Comparison of ENCODE assay signal across 22 cellular contexts in the genomic region with DNA sequence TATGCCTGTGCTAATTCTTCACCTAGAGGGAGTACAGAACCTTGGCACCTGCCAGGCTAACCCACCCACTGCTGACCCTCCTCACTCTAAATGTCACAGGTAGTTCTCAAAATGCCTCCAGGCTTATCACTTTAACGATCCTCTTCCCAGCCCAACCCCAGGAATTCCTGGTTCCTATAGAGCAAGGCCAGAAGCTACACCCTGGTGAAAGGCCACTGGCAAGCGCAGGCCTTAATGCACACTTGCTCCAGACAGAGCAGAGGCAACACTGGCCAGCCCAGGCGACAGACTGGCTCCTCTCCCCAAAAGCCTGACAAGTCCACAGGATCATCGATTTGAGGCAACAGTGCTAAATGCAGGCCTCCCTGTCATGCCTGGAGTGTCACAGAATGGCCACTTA. TPM values are rescaled to one million over a fixed set of nuclear protein-coding genes. Genes with fewer than 3 reads are reported as not detected.
DNase-seq lines count a peak whose midpoint lies in the region; ATAC-seq and TF ChIP-seq lines count a peak whose summit lies in the region.
"Had no signal": no experiment of that assay in that cellular context is flagged by ENCODE, and none has a peak within 500 bp of the region (broad histone marks: within the 10 kb centered on the region; RNA-seq: fewer than 3 reads in every experiment).

No MANE protein-coding gene starts in this region.

- H3K27ac ChIP-seq in right cardiac atrium (ENCODE audit: low read length) = peak overlapping the region; percentile 3
- peak overlapping the region; percentile 7 for H3K27ac ChIP-seq in effector memory CD4-positive, alpha-beta T cell (ENCODE audit: insufficient read depth, low read length, poor library complexity, severe bottlenecking)
- H3K27ac ChIP-seq: ascending aorta, epithelial cell of prostate, lower lobe of right lung, prostate gland had no signal

- H3K27me3 Mint-ChIP-seq in type B pancreatic cell = no peaks in the 10 kb centered on the region
- H3K27me3 Mint-ChIP-seq: activated CD4-positive, alpha-beta T cell treated with anti-CD3 and anti-CD28 coated beads for 36 hours; activated naive CD8-positive, alpha-beta T cell treated with anti-CD3 and anti-CD28 coated beads, Interleukin-2, amount 10 ng/mL, durations not matched to agents 7 days and 5 days; CD4-positive, alpha-beta memory T cell; stimulated activated naive CD8-positive, alpha-beta T cell treated with anti-CD3 and anti-CD28 coated beads, Interleukin-15, Interleukin-2, amounts not matched to agents 100 ng/mL and 50 ng/mL, for 24 hours had no signal

- no peaks in the 10 kb centered on the region for H3K9me3 ChIP-seq in right cardiac atrium (ENCODE audit: control insufficient read depth, low read length)
- H3K9me3 ChIP-seq in effector memory CD4-positive, alpha-beta T cell (ENCODE audit: control insufficient read depth, low read length) = no peaks in the 10 kb centered on the region
- H3K9me3 ChIP-seq in mucosa of descending colon = no peaks in the 10 kb centered on the region
- H3K9me3 ChIP-seq: ascending aorta, lower lobe of right lung, prostate gland had no signal

- DNase-seq in right cardiac atrium (no peak), left cardiac atrium (no peak), mucosa of descending colon (peak in 2 of 3 donors; percentile 67 to 72), type B pancreatic cell (ENCODE audit: extremely low spot score, unreplicated experiment) (no peak), SIG-M5 treated with dmso at 0.1 percent for 504 hours (lab: John Stamatoyannopoulos, UW; ENCODE audit: unreplicated experiment) (no peak), posterior vena cava (ENCODE audit: low spot score) (no peak), posterior cingulate gyrus (no peak)
- DNase-seq in effector memory CD4-positive, alpha-beta T cell = no peak
- DNase-seq: activated CD4-positive, alpha-beta T cell treated with anti-CD3 and anti-CD28 coated beads for 36 hours; activated CD8-positive, alpha-beta T cell treated with anti-CD3 and anti-CD28 coated beads, Interleukin-2, amount 10 ng/mL, durations not matched to agents 7 days and 5 days; activated effector memory CD4-positive, alpha-beta T cell treated with Interleukin-2 at 50 U/mL for 16 hours; activated naive CD8-positive, alpha-beta T cell treated with anti-CD3 and anti-CD28 coated beads, Interleukin-2, amount 10 ng/mL, durations not matched to agents 7 days and 5 days; CD4-positive, alpha-beta memory T cell; central memory CD4-positive, alpha-beta T cell; DMS 273 treated with DMSO at 0.1 percent for 48 hours; H9; lower lobe of right lung; NCI-H2107 had no signal

- H3K4me3 Mint-ChIP-seq in type B pancreatic cell = no peak overlapping the region
- H3K4me3 Mint-ChIP-seq: activated CD4-positive, alpha-beta T cell treated with anti-CD3 and anti-CD28 coated beads for 36 hours; activated CD8-positive, alpha-beta T cell treated with anti-CD3 and anti-CD28 coated beads, Interleukin-2, amount 10 ng/mL, durations not matched to agents 7 days and 5 days; activated naive CD8-positive, alpha-beta T cell treated with anti-CD3 and anti-CD28 coated beads, Interleukin-2, amount 10 ng/mL, durations not matched to agents 7 days and 5 days; CD4-positive, alpha-beta memory T cell; H9; stimulated activated naive CD8-positive, alpha-beta T cell treated with anti-CD3 and anti-CD28 coated beads, Interleukin-15, Interleukin-2, amounts not matched to agents 100 ng/mL and 50 ng/mL, for 24 hours had no signal

- peaks cover 4% of the 10 kb centered on the region for H3K36me3 Mint-ChIP-seq in type B pancreatic cell

- H3K36me3 ChIP-seq in effector memory CD4-positive, alpha-beta T cell (ENCODE audit: control insufficient read depth, insufficient read depth, low read length) = no peaks in the 10 kb centered on the region
- H3K36me3 ChIP-seq in mucosa of descending colon (ENCODE audit: low read depth) = no peaks in the 10 kb centered on the region
- H3K36me3 ChIP-seq: ascending aorta, lower lobe of right lung, prostate gland had no signal

- no peaks in the 10 kb centered on the region for H3K9me3 Mint-ChIP-seq in type B pancreatic cell
- H3K9me3 Mint-ChIP-seq: CD4-positive, alpha-beta memory T cell; stimulated activated naive CD8-positive, alpha-beta T cell treated with anti-CD3 and anti-CD28 coated beads, Interleukin-15, Interleukin-2, amounts not matched to agents 100 ng/mL and 50 ng/mL, for 24 hours had no signal

- 54% methylated on average over 4 of the region's 4 CpGs for whole genome bisulfite sequencing in right cardiac atrium

- TF ChIP-seq CTCF in mucosa of descending colon (IDR thresholded peaks at IDR 0.05) (no peak), type B pancreatic cell (conservative IDR thresholded peaks at IDR 0.05) (no peak)

- intact Hi-C loops in right cardiac atrium (cut with DNase I) (no loop called here), left cardiac atrium (cut with DNase I) (no loop called here), mucosa of descending colon (cut with DNase I, micrococcal nuclease) (no loop called here), posterior vena cava (cut with DNase I) (no loop called here), posterior cingulate gyrus (cut with DNase I) (no loop called here)

- H3K4me3 ChIP-seq in right cardiac atrium (ENCODE audit: low read length) (no peak overlapping the region), mucosa of descending colon (no peak overlapping the region)
- H3K4me3 ChIP-seq in effector memory CD4-positive, alpha-beta T cell (ENCODE audit: insufficient read depth, low read depth, low read length, poor library complexity, severe bottlenecking) = no peak overlapping the region
- H3K4me3 ChIP-seq: ascending aorta, lower lobe of right lung, prostate gland had no signal

- H3K27ac Mint-ChIP-seq in type B pancreatic cell = peak overlapping the region; percentile 52
- H3K27ac Mint-ChIP-seq: activated CD4-positive, alpha-beta T cell treated with anti-CD3 and anti-CD28 coated beads for 36 hours; activated CD8-positive, alpha-beta T cell treated with anti-CD3 and anti-CD28 coated beads, Interleukin-2, amount 10 ng/mL, durations not matched to agents 7 days and 5 days; activated naive CD8-positive, alpha-beta T cell treated with anti-CD3 and anti-CD28 coated beads, Interleukin-2, amount 10 ng/mL, durations not matched to agents 7 days and 5 days; stimulated activated naive CD8-positive, alpha-beta T cell treated with anti-CD3 and anti-CD28 coated beads, Interleukin-15, Interleukin-2, amounts not matched to agents 100 ng/mL and 50 ng/mL, for 24 hours had no signal

- ATAC-seq in right cardiac atrium (no peak), left cardiac atrium (no peak), mucosa of descending colon (peak; percentile 80)
- ATAC-seq: activated CD4-positive, alpha-beta T cell treated with anti-CD3 and anti-CD28 coated beads for 36 hours; activated CD8-positive, alpha-beta T cell treated with anti-CD3 and anti-CD28 coated beads, Interleukin-2, amount 10 ng/mL, durations not matched to agents 7 days and 5 days had no signal

- peaks cover 27% of the 10 kb centered on the region for H3K4me1 ChIP-seq in right cardiac atrium (ENCODE audit: control insufficient read depth, insufficient read depth, low read length)
- no peaks in the 10 kb centered on the region for H3K4me1 ChIP-seq in effector memory CD4-positive, alpha-beta T cell (ENCODE audit: control insufficient read depth, insufficient read depth, low read length, poor library complexity, severe bottlenecking)
- H3K4me1 ChIP-seq in mucosa of descending colon (ENCODE audit: low read depth) = peaks cover 42% of the 10 kb centered on the region

- H3K27me3 ChIP-seq in right cardiac atrium (ENCODE audit: control insufficient read depth, insufficient read depth) = no peaks in the 10 kb centered on the region
- no peaks in the 10 kb centered on the region for H3K27me3 ChIP-seq in effector memory CD4-positive, alpha-beta T cell (replicated peaks; ENCODE audit: control insufficient read depth, insufficient read depth, low read length, poor library complexity, severe bottlenecking)
- H3K27me3 ChIP-seq: ascending aorta had no signal

- peaks cover 46% of the 10 kb centered on the region for H3K4me1 Mint-ChIP-seq in type B pancreatic cell (ENCODE audit: unreplicated experiment)

RNA-seq across cellular contexts. Expression of gene PACSIN2, which starts 38.8 kb away (rescaled TPM):
- total RNA-seq in right cardiac atrium (10 to 100 TPM; 66.7 to 85.6 (median 69.8) TPM), left cardiac atrium (10 to 100 TPM; 55.8 to 62.9 TPM), mucosa of descending colon (100 to 1,000 TPM; 132 to 184 (median 152) TPM), type B pancreatic cell (ENCODE audit: low replicate concordance) (53.4 and 89.1 TPM in 2 replicates), posterior vena cava (10 to 100 TPM; 71.8 to 85.6 TPM)
- polyA plus RNA-seq in right cardiac atrium = 40.4 TPM

Comparison
In these comparisons a context has a peak if more than half of its experiments do, and no peak if none do; other contexts are left out.
1. DNase-seq: peak in mucosa of descending colon (2 of 3); none in right cardiac atrium (0 of 3), left cardiac atrium (single experiment), effector memory CD4-positive, alpha-beta T cell (0 of 3), type B pancreatic cell (single experiment), SIG-M5 treated with dmso at 0.1 percent for 504 hours (single experiment), posterior vena cava (single experiment) and posterior cingulate gyrus (0 of 10).